8 cellular contexts compared by ENCODE assay signal in the genomic region with DNA sequence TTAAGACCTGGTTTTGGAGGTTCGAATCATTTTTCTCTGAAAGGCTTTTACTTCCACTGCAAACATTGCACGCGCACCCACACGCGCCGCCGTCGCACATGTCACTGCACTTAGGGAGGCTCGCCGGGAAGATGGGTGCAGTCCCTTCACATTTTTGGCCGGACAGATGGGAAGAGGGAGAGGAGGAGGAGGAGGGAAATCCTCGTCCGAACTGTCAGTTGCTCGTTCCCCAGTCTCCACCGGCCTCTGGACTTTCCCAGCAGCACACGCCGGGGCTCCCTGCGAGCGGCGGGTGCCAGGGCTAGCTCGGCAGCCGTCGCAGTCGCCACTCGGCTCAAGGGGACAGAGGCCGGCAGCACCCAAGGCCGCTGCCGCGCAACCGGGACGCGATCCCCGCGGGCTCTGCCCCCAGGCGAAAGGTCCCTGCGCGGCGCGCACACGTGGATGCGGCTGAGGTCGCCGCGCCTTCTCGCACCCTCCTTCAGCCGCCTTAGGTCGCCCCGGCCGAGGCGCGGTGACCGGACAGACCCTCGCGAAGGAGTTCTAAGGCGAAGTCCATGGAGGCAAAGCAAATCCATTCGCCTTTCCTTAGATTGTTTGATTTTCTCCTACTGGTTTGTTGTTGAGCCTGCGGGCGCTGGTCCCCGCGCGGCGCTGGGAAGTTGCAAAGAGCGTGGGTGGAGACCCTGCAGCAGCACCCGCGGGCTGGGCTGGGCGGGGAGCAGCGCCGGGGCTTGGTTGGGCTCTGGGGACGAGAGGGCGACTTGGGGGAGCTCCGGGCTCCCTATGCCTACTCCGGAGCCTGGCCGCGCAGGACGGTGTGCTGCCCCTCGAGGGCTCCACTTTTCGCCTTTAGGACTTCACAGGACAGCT. TPM values are rescaled to one million over a fixed set of nuclear protein-coding genes. Genes with fewer than 3 reads are reported as not detected.
A peak's percentile ranks its signal among the peaks of the same experiment; 100 is the strongest.
DNase-seq lines count a peak whose midpoint lies in the region; ATAC-seq and TF ChIP-seq lines count a peak whose summit lies in the region.

No MANE protein-coding gene starts in this region.

- H3K36me3 ChIP-seq in HUES6 (ENCODE audit: control insufficient read depth, insufficient read depth, low read length): no peaks in the 10 kb centered on the region
- no peaks in the 10 kb centered on the region for H3K36me3 ChIP-seq in ectodermal cell (ENCODE audit: control insufficient read depth, insufficient read depth, low read length)
- H3K36me3 ChIP-seq in mucosa of rectum (ENCODE audit: control insufficient read depth in 2 of 2, insufficient read depth in 2 of 2, low read length in 2 of 2): no peaks in the 10 kb centered on the region
- H3K36me3 ChIP-seq in thoracic aorta: no peaks in the 10 kb centered on the region

- H3K9ac ChIP-seq in HUES6 (ENCODE audit: low read length) (peak overlapping the region; percentile 47), mucosa of rectum (ENCODE audit: low read depth in 1 of 2, low read length in 2 of 2) (peak overlapping the region; percentile 64 to 65)

- DNase-seq in DMS53 (lab: John Stamatoyannopoulos, UW): peak; percentile 76
- no peak for DNase-seq in thoracic aorta (ENCODE audit: low spot score)

- no peaks in the 10 kb centered on the region for H3K9me3 ChIP-seq in HUES6 (ENCODE audit: control insufficient read depth, insufficient read depth, low read depth, low read length)
- no peaks in the 10 kb centered on the region for H3K9me3 ChIP-seq in ectodermal cell (ENCODE audit: control insufficient read depth, low read length)
- no peaks in the 10 kb centered on the region for H3K9me3 ChIP-seq in mucosa of rectum (ENCODE audit: control insufficient read depth in 2 of 2, low read length in 2 of 2)
- no peaks in the 10 kb centered on the region for H3K9me3 ChIP-seq in thoracic aorta

- H3K4me3 ChIP-seq in HUES6 (ENCODE audit: low read depth, low read length): peak overlapping the region; percentile 76
- H3K4me3 ChIP-seq in WI38 (ENCODE audit: low read depth, low read length): peak overlapping the region; percentile 53
- peak overlapping the region; percentile 46 for H3K4me3 ChIP-seq in ectodermal cell (ENCODE audit: insufficient read depth, low read depth, low read length)
- H3K4me3 ChIP-seq in mucosa of rectum (ENCODE audit: low read length in 2 of 2): peak overlapping the region; percentile 84 to 92
- peak overlapping the region; percentile 80 for H3K4me3 ChIP-seq in thoracic aorta

- H3K27me3 ChIP-seq in HUES6 (ENCODE audit: control insufficient read depth, insufficient read depth, low read length) (peaks cover 45% of the 10 kb centered on the region), ectodermal cell (ENCODE audit: control insufficient read depth, insufficient read depth, low read length, poor library complexity, severe bottlenecking) (peaks cover 47% of the 10 kb centered on the region), mucosa of rectum (ENCODE audit: control insufficient read depth in 2 of 2, insufficient read depth in 2 of 2, low read length in 2 of 2) (peaks cover 2 to 3% of the 10 kb centered on the region in 2 donors), thoracic aorta (replicated peaks; ENCODE audit: insufficient read depth) (no peaks in the 10 kb centered on the region)

- H3K27ac ChIP-seq in HUES6 (ENCODE audit: low read depth, low read length) (no peak overlapping the region), ectodermal cell (ENCODE audit: insufficient read depth, low read depth, low read length, poor library complexity, severe bottlenecking) (no peak overlapping the region), mucosa of rectum (ENCODE audit: low read depth in 2 of 2, low read length in 2 of 2) (peak overlapping the region; percentile 71 to 75), thoracic aorta (no peak overlapping the region)

- ATAC-seq in GM21390 (IDR thresholded peaks at IDR 0.05; ENCODE audit: unreplicated experiment) (peak; percentile 16), thoracic aorta (ENCODE audit: insufficient number of reproducible peaks, low FRiP score, low read depth) (no peak), esophagus mucosa (no peak)

- H3K4me1 ChIP-seq in HUES6 (ENCODE audit: control insufficient read depth, insufficient read depth, low read length) (peaks cover 13% of the 10 kb centered on the region; the same call in 1 of the 2 replicates), ectodermal cell (ENCODE audit: control insufficient read depth, insufficient read depth, low read length) (no peaks in the 10 kb centered on the region), mucosa of rectum (ENCODE audit: control insufficient read depth in 2 of 2, insufficient read depth in 2 of 2, low read length in 2 of 2) (peaks cover 6 to 7% of the 10 kb centered on the region in 2 donors), thoracic aorta (ENCODE audit: control insufficient read depth in 1 of 2, low read depth in 2 of 2) (peaks cover 11 to 27% of the 10 kb centered on the region in 2 donors)

- TF ChIP-seq CTCF in WI38 (IDR thresholded peaks at IDR 0.05; ENCODE audit: low read depth, low read length): no peak
- no peak for TF ChIP-seq CTCF in thoracic aorta (IDR thresholded peaks at IDR 0.05)

- 1% methylated on average over 77 of the region's 77 CpGs for WGBS in ectodermal cell, 2 experiments

RNA-seq across cellular contexts. Expression of a gene that starts 1.2 kb away (rescaled TPM):
- polyA plus RNA-seq in ectodermal cell (2013, experiment 1 of 4): 4.3 TPM
- 3.5 TPM for polyA plus RNA-seq in ectodermal cell (2013, experiment 2 of 4)
- polyA plus RNA-seq in ectodermal cell (2013, experiment 3 of 4): 4.2 TPM
- 3.3 TPM for polyA plus RNA-seq in ectodermal cell (2013, experiment 4 of 4)
- not detected for total RNA-seq in thoracic aorta
- 1.3 TPM for total RNA-seq in esophagus mucosa

Comparison
In these comparisons a context has a peak if more than half of its experiments do, and no peak if none do; other contexts are left out.
1. H3K27ac ChIP-seq: peak in mucosa of rectum (2 of 2); none in HUES6 (single experiment), ectodermal cell (single experiment) and thoracic aorta (0 of 2).
2. Peak in every context shown above with its lines, with median percentiles within 50 percentile points of each other: H3K4me3 ChIP-seq.